8 cellular contexts compared by ENCODE assay signal in genomic region chr12:74539765-74540526, GRCh38. TPM values are rescaled to one million over a fixed set of nuclear protein-coding genes. Genes with fewer than 3 reads are reported as not detected.
DNase-seq lines count a peak whose midpoint lies in the region; TF ChIP-seq lines count a peak whose summit lies in the region.

No MANE protein-coding gene starts in this region.

- peak overlapping the region; percentile 91 for H3K4me3 Mint-ChIP-seq in activated naive CD4-positive, alpha-beta T cell treated with anti-CD3 and anti-CD28 coated beads for 36 hours
- H3K4me3 Mint-ChIP-seq in activated T-helper 1 cell treated with anti-CD3 and anti-CD28 coated beads, Interleukin-12 subunit alpha, Interleukin-12 subunit beta, Interleukin-2, Interleukin-4 antibody, amounts not matched to agents 30 ng/mL and 10 ng/mL and 1 ng/mL, durations not matched to agents 14 hours and 24 hours and 36 hours: peak overlapping the region; percentile 92
- peak overlapping the region; percentile 86 to 97 (median 96) for H3K4me3 Mint-ChIP-seq in immature natural killer cell

- H3K27me3 Mint-ChIP-seq in activated naive CD4-positive, alpha-beta T cell treated with anti-CD3 and anti-CD28 coated beads for 36 hours (ENCODE audit: low read depth): no peaks in the 10 kb centered on the region
- H3K27me3 Mint-ChIP-seq in activated T-helper 1 cell treated with anti-CD3 and anti-CD28 coated beads, Interleukin-12 subunit alpha, Interleukin-12 subunit beta, Interleukin-2, Interleukin-4 antibody, amounts not matched to agents 30 ng/mL and 10 ng/mL and 1 ng/mL, durations not matched to agents 14 hours and 24 hours and 36 hours (ENCODE audit: insufficient read depth): no peaks in the 10 kb centered on the region
- peaks cover 10 to 16% (median 12%) of the 10 kb centered on the region in 3 donors for H3K27me3 Mint-ChIP-seq in immature natural killer cell (ENCODE audit: low read depth in 3 of 3)

- H3K9me3 Mint-ChIP-seq in activated naive CD4-positive, alpha-beta T cell treated with anti-CD3 and anti-CD28 coated beads for 36 hours: no peaks in the 10 kb centered on the region
- H3K9me3 Mint-ChIP-seq in activated T-helper 1 cell treated with anti-CD3 and anti-CD28 coated beads, Interleukin-12 subunit alpha, Interleukin-12 subunit beta, Interleukin-2, Interleukin-4 antibody, amounts not matched to agents 30 ng/mL and 10 ng/mL and 1 ng/mL, durations not matched to agents 14 hours and 24 hours and 36 hours: no peaks in the 10 kb centered on the region
- no peaks in the 10 kb centered on the region for H3K9me3 Mint-ChIP-seq in immature natural killer cell

- peaks cover 51% of the 10 kb centered on the region for H3K4me1 Mint-ChIP-seq in activated naive CD4-positive, alpha-beta T cell treated with anti-CD3 and anti-CD28 coated beads for 36 hours (ENCODE audit: low read depth)
- H3K4me1 Mint-ChIP-seq in activated T-helper 1 cell treated with anti-CD3 and anti-CD28 coated beads, Interleukin-12 subunit alpha, Interleukin-12 subunit beta, Interleukin-2, Interleukin-4 antibody, amounts not matched to agents 30 ng/mL and 10 ng/mL and 1 ng/mL, durations not matched to agents 14 hours and 24 hours and 36 hours (ENCODE audit: low read depth): peaks cover 55% of the 10 kb centered on the region
- peaks cover 63 to 77% of the 10 kb centered on the region in 2 donors for H3K4me1 Mint-ChIP-seq in immature natural killer cell

- no peak for DNase-seq in activated naive CD4-positive, alpha-beta T cell treated with anti-CD3 and anti-CD28 coated beads for 36 hours
- DNase-seq in activated naive CD4-positive, alpha-beta T cell treated with Interleukin-2 at 50 U/mL for 16 hours: no peak
- no peak for DNase-seq in activated T-helper 1 cell treated with anti-CD3 and anti-CD28 coated beads, Interleukin-12 subunit alpha, Interleukin-12 subunit beta, Interleukin-2, Interleukin-4 antibody, amounts not matched to agents 30 ng/mL and 10 ng/mL and 1 ng/mL, durations not matched to agents 14 hours and 24 hours and 36 hours (ENCODE audit: low spot score)
- DNase-seq in immature natural killer cell: peak in 1 of 3 donors; percentile 5
- peak; percentile 10 to 15 for DNase-seq in thyroid gland
- no peak for DNase-seq in SHP77 treated with DMSO at 0.1 percent for 48 hours (lab: John Stamatoyannopoulos, UW)
- DNase-seq in HuH-7.5 (ENCODE audit: low spot score): no peak
- DNase-seq in GOT3 (lab: John Stamatoyannopoulos, UW): no peak

- no peaks in the 10 kb centered on the region for H3K36me3 ChIP-seq in thyroid gland

- H3K27ac ChIP-seq in thyroid gland: peak overlapping the region in 1 of 3 donors; percentile 90

- TF ChIP-seq POLR2A in thyroid gland (IDR thresholded peaks at IDR 0.05): no peak

- H3K27me3 ChIP-seq in thyroid gland: no peaks in the 10 kb centered on the region

- H3K27ac Mint-ChIP-seq in activated naive CD4-positive, alpha-beta T cell treated with anti-CD3 and anti-CD28 coated beads for 36 hours: peak overlapping the region; percentile 68
- peak overlapping the region; percentile 71 for H3K27ac Mint-ChIP-seq in activated T-helper 1 cell treated with anti-CD3 and anti-CD28 coated beads, Interleukin-12 subunit alpha, Interleukin-12 subunit beta, Interleukin-2, Interleukin-4 antibody, amounts not matched to agents 30 ng/mL and 10 ng/mL and 1 ng/mL, durations not matched to agents 14 hours and 24 hours and 36 hours
- H3K27ac Mint-ChIP-seq in immature natural killer cell: peak overlapping the region; percentile 86 to 99 (median 98)

- WGBS in thyroid gland, 2 donors: 34 to 45% methylated on average over 6 of the region's 6 CpGs

- H3K4me3 ChIP-seq in thyroid gland (replicated peaks in 1 of 3): peak overlapping the region in 1 of 3 donors; percentile 71

- no peaks in the 10 kb centered on the region for H3K9me3 ChIP-seq in thyroid gland

- peaks cover 19 to 33% of the 10 kb centered on the region in 2 donors for H3K4me1 ChIP-seq in thyroid gland

- intact Hi-C loops in activated naive CD4-positive, alpha-beta T cell treated with anti-CD3 and anti-CD28 coated beads for 36 hours (cut with micrococcal nuclease): loop anchor here (5.0 kb wide), 2 partner anchors 428 to 1542 kb away; partner anchors contain the start of gene NAP1L1
- intact Hi-C loops in activated T-helper 1 cell treated with anti-CD3 and anti-CD28 coated beads, Interleukin-12 subunit alpha, Interleukin-12 subunit beta, Interleukin-2, Interleukin-4 antibody, amounts not matched to agents 30 ng/mL and 10 ng/mL and 1 ng/mL, durations not matched to agents 14 hours and 24 hours and 36 hours (cut with micrococcal nuclease): loop anchor here (5.0 kb wide), 4 partner anchors 128 to 1492 kb away; partner anchors contain the start of gene PHLDA1
- intact Hi-C loops in thyroid gland (cut with DNase I): no loop called here

- CTCF ChIA-PET in activated naive CD4-positive, alpha-beta T cell treated with anti-CD3 and anti-CD28 coated beads for 36 hours (lab: Charles Lee): interaction anchor here (1.0 kb wide), 1 partner anchor 10 kb away, joined by 3 read pairs; no protein-coding TSS in a partner anchor

- no peak for TF ChIP-seq CTCF in thyroid gland (IDR thresholded peaks at IDR 0.05)

- peaks cover 46% of the 10 kb centered on the region for H3K36me3 Mint-ChIP-seq in activated naive CD4-positive, alpha-beta T cell treated with anti-CD3 and anti-CD28 coated beads for 36 hours (ENCODE audit: low read depth)
- peaks cover 36% of the 10 kb centered on the region for H3K36me3 Mint-ChIP-seq in activated T-helper 1 cell treated with anti-CD3 and anti-CD28 coated beads, Interleukin-12 subunit alpha, Interleukin-12 subunit beta, Interleukin-2, Interleukin-4 antibody, amounts not matched to agents 30 ng/mL and 10 ng/mL and 1 ng/mL, durations not matched to agents 14 hours and 24 hours and 36 hours (ENCODE audit: low read depth)
- H3K36me3 Mint-ChIP-seq in immature natural killer cell: peaks cover 0 to 6% (median 6%) of the 10 kb centered on the region in 3 donors

RNA-seq across cellular contexts. Expression of gene ATXN7L3B, which starts 2.3 kb away (rescaled TPM):
- total RNA-seq in activated naive CD4-positive, alpha-beta T cell treated with anti-CD3 and anti-CD28 coated beads for 36 hours: 10 to 100 TPM; 19.8 to 19.9 TPM
- total RNA-seq in activated T-helper 1 cell treated with anti-CD3 and anti-CD28 coated beads, Interleukin-12 subunit alpha, Interleukin-12 subunit beta, Interleukin-2, Interleukin-4 antibody, amounts not matched to agents 30 ng/mL and 10 ng/mL and 1 ng/mL, durations not matched to agents 14 hours and 24 hours and 36 hours: 24.8 and 25.4 TPM in 2 replicates
- polyA plus RNA-seq in immature natural killer cell: 10 to 100 TPM; 23.4 to 29.7 (median 27.1) TPM
- 10 to 100 TPM; 35.1 to 42.7 (median 38.1) TPM for total RNA-seq in thyroid gland

Comparison
In these comparisons a context has a peak if more than half of its experiments do, and no peak if none do; other contexts are left out.
1. DNase-seq: peak in thyroid gland (2 of 2); none in activated naive CD4-positive, alpha-beta T cell treated with anti-CD3 and anti-CD28 coated beads for 36 hours (single experiment), activated naive CD4-positive, alpha-beta T cell treated with Interleukin-2 at 50 U/mL for 16 hours (single experiment), activated T-helper 1 cell treated with anti-CD3 and anti-CD28 coated beads, Interleukin-12 subunit alpha, Interleukin-12 subunit beta, Interleukin-2, Interleukin-4 antibody, amounts not matched to agents 30 ng/mL and 10 ng/mL and 1 ng/mL, durations not matched to agents 14 hours and 24 hours and 36 hours (single experiment), SHP77 treated with DMSO at 0.1 percent for 48 hours (single experiment), HuH-7.5 (single experiment) and GOT3 (single experiment).
2. Peak in every context shown above with its lines, with median percentiles within 50 percentile points of each other: H3K27ac Mint-ChIP-seq and H3K4me3 Mint-ChIP-seq.